8 cellular contexts compared by ENCODE assay signal in the genomic region with DNA sequence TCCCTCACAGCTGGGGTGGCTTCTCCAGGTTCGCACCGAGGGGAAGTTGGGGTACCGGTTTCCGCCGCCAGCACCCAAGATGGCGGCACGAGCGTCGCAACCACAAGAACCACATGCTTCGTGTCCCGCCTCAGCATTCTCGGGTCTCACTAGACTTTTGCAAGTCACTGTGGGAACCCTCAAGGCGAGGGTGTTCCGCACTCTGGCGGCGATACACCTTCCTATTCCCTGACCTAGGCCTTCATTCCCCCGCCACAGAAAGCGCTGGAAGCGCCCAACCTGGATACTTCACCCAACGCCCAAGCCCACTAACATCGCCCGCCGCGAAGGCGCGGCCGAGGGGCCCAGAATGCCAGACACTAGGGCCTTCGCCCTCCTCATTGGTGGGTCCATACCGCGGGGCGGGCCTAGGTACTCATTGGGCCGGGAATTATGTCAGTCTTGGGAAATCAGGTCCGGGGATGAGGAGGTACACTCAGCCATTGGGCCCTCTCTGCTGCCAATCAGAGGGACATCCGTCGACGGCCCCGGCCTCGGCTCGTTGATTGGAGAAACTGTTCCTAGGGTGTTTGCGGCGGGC. TPM values are rescaled to one million over a fixed set of nuclear protein-coding genes. Genes with fewer than 3 reads are reported as not detected.
DNase-seq lines count a peak whose midpoint lies in the region; ATAC-seq and TF ChIP-seq lines count a peak whose summit lies in the region.

No MANE protein-coding gene starts in this region.

- ATAC-seq in GM19372 (IDR thresholded peaks at IDR 0.05; ENCODE audit: low read depth, unreplicated experiment) (peak; percentile 88), HG03521 (IDR thresholded peaks at IDR 0.05; ENCODE audit: unreplicated experiment) (peak; percentile 84), left lobe of liver (peak; percentile 81)

- H3K27ac ChIP-seq in C4-2B, result peak overlapping the region; percentile 93

- TF ChIP-seq CTCF in C4-2B (conservative IDR thresholded peaks at IDR 0.05), result no peak

- DNase-seq in NCI-H69 (lab: John Stamatoyannopoulos, UW), result peak; percentile 100
- peak; percentile 96 for DNase-seq in activated CD4-positive, alpha-beta T cell treated with anti-CD3 and anti-CD28 coated beads, Interleukin-2, amount 50 U/mL, for 1 hour
- peak; percentile 100 for DNase-seq in dedifferentiated amniotic fluid mesenchymal stem cell (ENCODE audit: extremely low spot score)
- peak; percentile 100 for DNase-seq in left lobe of liver (ENCODE audit: low spot score)
- peak; percentile 96 to 98 for DNase-seq in stimulated activated CD4-positive, alpha-beta T cell treated with anti-CD3 and anti-CD28 coated beads, Interleukin-2, amount 100 ng/mL, for 24 hours

RNA-seq across cellular contexts. Expression of a gene that starts 0.3 kb away (rescaled TPM):
- 150 TPM for total RNA-seq in left lobe of liver

RNA-seq across cellular contexts. Expression of a gene that starts 10.2 kb away (rescaled TPM):
- 23.1 TPM for total RNA-seq in left lobe of liver

RNA-seq across cellular contexts. Expression of a gene that starts 53.4 kb away (rescaled TPM):
- total RNA-seq in left lobe of liver, result 8.2 TPM

RNA-seq across cellular contexts. Expression of a gene that starts 59.7 kb away (rescaled TPM):
- 9.8 TPM for total RNA-seq in left lobe of liver

Comparison
In these comparisons a context has a peak if more than half of its experiments do, and no peak if none do; other contexts are left out.
1. Peak in every context shown above with its lines: DNase-seq, ATAC-seq and H3K27ac ChIP-seq.